20 cellular contexts compared by ENCODE assay signal in the genomic region with DNA sequence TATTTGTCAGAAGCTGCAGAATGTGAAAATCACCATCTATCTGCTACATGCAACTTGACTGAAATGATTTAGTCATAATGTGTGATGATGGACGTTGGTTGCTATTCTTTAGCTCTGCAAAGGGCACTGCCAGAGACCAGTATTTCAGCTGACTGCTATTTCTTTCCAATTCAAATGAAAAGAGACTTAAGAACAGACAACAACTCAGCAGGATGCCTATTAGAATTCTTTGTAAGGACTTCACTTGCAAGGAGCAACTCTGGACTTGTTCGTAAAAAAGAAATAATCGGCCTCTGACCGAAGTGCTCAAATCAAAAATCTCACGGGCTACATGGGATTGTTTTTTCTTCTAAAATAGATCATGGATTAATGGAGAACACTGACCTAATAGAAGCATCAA.
DNase-seq lines count a peak whose midpoint lies in the region; ATAC-seq and TF ChIP-seq lines count a peak whose summit lies in the region.
"Had no signal": no experiment of that assay in that cellular context is flagged by ENCODE, and none has a peak within 500 bp of the region (broad histone marks: within the 10 kb centered on the region; RNA-seq: fewer than 3 reads in every experiment).

No MANE protein-coding gene starts in this region.

- H3K9me3 Mint-ChIP-seq in naive thymus-derived CD4-positive, alpha-beta T cell, result peaks cover 0 to 8% (median 1%) of the 10 kb centered on the region in 11 donors
- H3K9me3 Mint-ChIP-seq: CD4-positive, alpha-beta T cell; T-cell had no signal

- H3K9ac ChIP-seq in ES-I3 (ENCODE audit: low read depth, low read length) (peak overlapping the region; percentile 55), neural cell (ENCODE audit: low read length) (no peak overlapping the region)

- H3K27ac Mint-ChIP-seq in naive thymus-derived CD4-positive, alpha-beta T cell, result no peak overlapping the region
- H3K27ac Mint-ChIP-seq: CD4-positive, alpha-beta T cell; IgD-negative memory B cell; memory B cell; natural killer cell treated with Interleukin-12 subunit alpha and Interleukin-12 subunit beta and Interleukin-15 and Interleukin-18, amount 100 ng/mL, for 72 hours; T-cell had no signal

- H3K4me3 Mint-ChIP-seq in naive thymus-derived CD4-positive, alpha-beta T cell, result no peak overlapping the region
- H3K4me3 Mint-ChIP-seq: CD4-positive, alpha-beta T cell; IgD-negative memory B cell; memory B cell; natural killer cell treated with Interleukin-12 subunit alpha and Interleukin-12 subunit beta and Interleukin-15 and Interleukin-18, amount 100 ng/mL, for 72 hours; T-cell had no signal

- peak; percentile 11 for DNase-seq in globus pallidus (ENCODE audit: low spot score)
- DNase-seq in stimulated activated CD4-positive, alpha-beta T cell treated with anti-CD3 and anti-CD28 coated beads, Interleukin-2, amount 100 ng/mL, for 24 hours, result no peak
- no peak for DNase-seq in naive thymus-derived CD4-positive, alpha-beta T cell
- no peak for DNase-seq in DMS153 treated with DMSO at 0.1 percent for 48 hours (lab: John Stamatoyannopoulos, UW; ENCODE audit: unreplicated experiment)
- DNase-seq: amniotic stem cell; CD4-positive, alpha-beta T cell; kidney; NCI-H187 treated with DMSO at 0.1 percent for 48 hours; NCI-H446 treated with DMSO at 0.1 percent for 48 hours; Right ventricle myocardium superior; stimulated activated naive CD4-positive, alpha-beta T cell; T-cell; upper lobe of left lung had no signal

- intact Hi-C loops in naive thymus-derived CD4-positive, alpha-beta T cell (cut with micrococcal nuclease), result no loop called here

- no peaks in the 10 kb centered on the region for H4K20me1 ChIP-seq in neural cell (ENCODE audit: insufficient read depth)

- no peaks in the 10 kb centered on the region for H3K36me3 ChIP-seq in ES-I3 (ENCODE audit: insufficient read depth, low read length)
- H3K36me3 ChIP-seq in neural cell (ENCODE audit: insufficient read depth, low read length), result no peaks in the 10 kb centered on the region
- H3K36me3 ChIP-seq in naive thymus-derived CD4-positive, alpha-beta T cell (ENCODE audit: control insufficient read depth in 2 of 3, insufficient read depth in 3 of 3, low read length in 3 of 3), result no peaks in the 10 kb centered on the region
- H3K36me3 ChIP-seq: upper lobe of left lung had no signal

- H3K4me1 ChIP-seq in ES-I3 (ENCODE audit: insufficient read depth, low read length), result peaks cover 46% of the 10 kb centered on the region
- H3K4me1 ChIP-seq in naive thymus-derived CD4-positive, alpha-beta T cell (ENCODE audit: control insufficient read depth in 2 of 2, insufficient read depth in 2 of 2, low read length in 2 of 2), result no peaks in the 10 kb centered on the region
- H3K4me1 ChIP-seq: upper lobe of left lung had no signal

- no peaks in the 10 kb centered on the region for H3F3A ChIP-seq in neural cell (ENCODE audit: insufficient read depth, low read length, poor library complexity, severe bottlenecking)

- H3K9me3 ChIP-seq in ES-I3 (ENCODE audit: control insufficient read depth, insufficient read depth, low read length) (no peaks in the 10 kb centered on the region), neural cell (ENCODE audit: low read length) (no peaks in the 10 kb centered on the region)
- H3K9me3 ChIP-seq in naive thymus-derived CD4-positive, alpha-beta T cell (ENCODE audit: control insufficient read depth in 2 of 3, low read length in 3 of 3), result no peaks in the 10 kb centered on the region
- H3K9me3 ChIP-seq: upper lobe of left lung had no signal

- H3K79me2 ChIP-seq in neural cell (replicated peaks; ENCODE audit: insufficient read depth, low read length), result no peaks in the 10 kb centered on the region

- no peaks in the 10 kb centered on the region for H3K27me3 ChIP-seq in neural cell (ENCODE audit: insufficient read depth, low read depth, low read length)
- H3K27me3 ChIP-seq in naive thymus-derived CD4-positive, alpha-beta T cell (ENCODE audit: control insufficient read depth in 2 of 2, insufficient read depth in 2 of 2, low read length in 2 of 2), result no peaks in the 10 kb centered on the region
- H3K27me3 ChIP-seq: upper lobe of left lung had no signal

- POLR2A ChIA-PET in naive thymus-derived CD4-positive, alpha-beta T cell (lab: Charles Lee), result no interaction called here

- peaks cover 0 to 9% (median 0%) of the 10 kb centered on the region in 5 donors for H3K27me3 Mint-ChIP-seq in naive thymus-derived CD4-positive, alpha-beta T cell
- H3K27me3 Mint-ChIP-seq: CD4-positive, alpha-beta T cell; IgD-negative memory B cell; memory B cell; natural killer cell treated with Interleukin-12 subunit alpha and Interleukin-12 subunit beta and Interleukin-15 and Interleukin-18, amount 100 ng/mL, for 72 hours; T-cell had no signal

- H3K4me2 ChIP-seq in neural cell (ENCODE audit: low read length), result peak overlapping the region; percentile 56

- CTCF ChIA-PET in naive thymus-derived CD4-positive, alpha-beta T cell (lab: Charles Lee), result no interaction called here

- no peak for TF ChIP-seq RAD21 in neural cell (conservative IDR thresholded peaks at IDR 0.05)

- TF ChIP-seq EP300 in neural cell (conservative IDR thresholded peaks at IDR 0.05; ENCODE audit: poor library complexity, severe bottlenecking), result no peak

- H3K27ac ChIP-seq in angular gyrus (ENCODE audit: low read depth, low read length) (peak overlapping the region; percentile 40), neural cell (ENCODE audit: low read length) (no peak overlapping the region)
- H3K27ac ChIP-seq in naive thymus-derived CD4-positive, alpha-beta T cell (ENCODE audit: low read depth, low read length), result no peak overlapping the region
- H3K27ac ChIP-seq: upper lobe of left lung had no signal

- ATAC-seq in HG03354 (IDR thresholded peaks at IDR 0.05; ENCODE audit: poor library complexity, severe bottlenecking, unreplicated experiment), result no peak
- ATAC-seq in naive thymus-derived CD4-positive, alpha-beta T cell, result no peak
- ATAC-seq: natural killer cell treated with Interleukin-12 subunit alpha and Interleukin-12 subunit beta and Interleukin-15 and Interleukin-18, amount 100 ng/mL, for 72 hours; T-cell had no signal

- peak overlapping the region; percentile 46 for H3K4me3 ChIP-seq in neural cell (ENCODE audit: low read length)
- H3K4me3 ChIP-seq in naive thymus-derived CD4-positive, alpha-beta T cell (ENCODE audit: low read length), result no peak overlapping the region
- H3K4me3 ChIP-seq: upper lobe of left lung had no signal

- H2AFZ ChIP-seq in neural cell (ENCODE audit: low read depth, low read length), result no peak overlapping the region

- H3K36me3 Mint-ChIP-seq in naive thymus-derived CD4-positive, alpha-beta T cell, result no peaks in the 10 kb centered on the region
- H3K36me3 Mint-ChIP-seq: IgD-negative memory B cell; memory B cell; natural killer cell treated with Interleukin-12 subunit alpha and Interleukin-12 subunit beta and Interleukin-15 and Interleukin-18, amount 100 ng/mL, for 72 hours; T-cell had no signal

- H3K9me2 ChIP-seq in neural cell (ENCODE audit: insufficient read depth, low read length), result no peaks in the 10 kb centered on the region

- TF ChIP-seq CTCF in neural cell (IDR thresholded peaks at IDR 0.05; ENCODE audit: poor library complexity, severe bottlenecking), result no peak

- H3K4me1 Mint-ChIP-seq in naive thymus-derived CD4-positive, alpha-beta T cell, result no peaks in the 10 kb centered on the region
- H3K4me1 Mint-ChIP-seq: IgD-negative memory B cell, memory B cell, T-cell had no signal

TF ChIP-seq in neural cell, 6 proteins besides CTCF, POLR2A, EP300 and RAD21:
- no peak for TF ChIP-seq EZH2 (IDR thresholded peaks at IDR 0.05; ENCODE audit: borderline replicate concordance, insufficient read depth, low read length, poor library complexity, severe bottlenecking)
- TF ChIP-seq POLR2AphosphoS5 (IDR thresholded peaks at IDR 0.05), result no peak
- TF ChIP-seq, protein P1, sequence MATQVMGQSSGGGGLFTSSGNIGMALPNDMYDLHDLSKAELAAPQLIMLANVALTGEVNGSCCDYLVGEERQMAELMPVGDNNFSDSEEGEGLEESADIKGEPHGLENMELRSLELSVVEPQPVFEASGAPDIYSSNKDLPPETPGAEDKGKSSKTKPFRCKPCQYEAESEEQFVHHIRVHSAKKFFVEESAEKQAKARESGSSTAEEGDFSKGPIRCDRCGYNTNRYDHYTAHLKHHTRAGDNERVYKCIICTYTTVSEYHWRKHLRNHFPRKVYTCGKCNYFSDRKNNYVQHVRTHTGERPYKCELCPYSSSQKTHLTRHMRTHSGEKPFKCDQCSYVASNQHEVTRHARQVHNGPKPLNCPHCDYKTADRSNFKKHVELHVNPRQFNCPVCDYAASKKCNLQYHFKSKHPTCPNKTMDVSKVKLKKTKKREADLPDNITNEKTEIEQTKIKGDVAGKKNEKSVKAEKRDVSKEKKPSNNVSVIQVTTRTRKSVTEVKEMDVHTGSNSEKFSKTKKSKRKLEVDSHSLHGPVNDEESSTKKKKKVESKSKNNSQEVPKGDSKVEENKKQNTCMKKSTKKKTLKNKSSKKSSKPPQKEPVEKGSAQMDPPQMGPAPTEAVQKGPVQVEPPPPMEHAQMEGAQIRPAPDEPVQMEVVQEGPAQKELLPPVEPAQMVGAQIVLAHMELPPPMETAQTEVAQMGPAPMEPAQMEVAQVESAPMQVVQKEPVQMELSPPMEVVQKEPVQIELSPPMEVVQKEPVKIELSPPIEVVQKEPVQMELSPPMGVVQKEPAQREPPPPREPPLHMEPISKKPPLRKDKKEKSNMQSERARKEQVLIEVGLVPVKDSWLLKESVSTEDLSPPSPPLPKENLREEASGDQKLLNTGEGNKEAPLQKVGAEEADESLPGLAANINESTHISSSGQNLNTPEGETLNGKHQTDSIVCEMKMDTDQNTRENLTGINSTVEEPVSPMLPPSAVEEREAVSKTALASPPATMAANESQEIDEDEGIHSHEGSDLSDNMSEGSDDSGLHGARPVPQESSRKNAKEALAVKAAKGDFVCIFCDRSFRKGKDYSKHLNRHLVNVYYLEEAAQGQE (IDR thresholded peaks at IDR 0.05; ENCODE audit: borderline replicate concordance), result no peak
- no peak for TF ChIP-seq TAF1 (IDR thresholded peaks at IDR 0.05; ENCODE audit: low read depth)
- TF ChIP-seq MXI1 (conservative IDR thresholded peaks at IDR 0.05; ENCODE audit: poor library complexity, severe bottlenecking), result no peak
- TF ChIP-seq SMC3 (conservative IDR thresholded peaks at IDR 0.05; ENCODE audit: poor library complexity), result no peak
